ENCODE assay signal across 8 cellular contexts in genomic region chr15:80977627-80978036, GRCh38. TPM values are rescaled to one million over a fixed set of nuclear protein-coding genes. Genes with fewer than 3 reads are reported as not detected.
DNase-seq lines count a peak whose midpoint lies in the region; ATAC-seq, FAIRE-seq and TF ChIP-seq lines count a peak whose summit lies in the region.

No MANE protein-coding gene starts in this region.

- no peak overlapping the region for H3K4me3 ChIP-seq in endothelial cell of umbilical vein (replicated peaks in 1 of 3; ENCODE audit: insufficient read depth in 1 of 3, low read depth in 1 of 3, low read length in 3 of 3)

- ATAC-seq in naive thymus-derived CD8-positive, alpha-beta T cell = peak; percentile 48 to 49
- ATAC-seq in GM18867 (IDR thresholded peaks at IDR 0.05; ENCODE audit: unreplicated experiment) = no peak
- no peak for ATAC-seq in GM21737 (IDR thresholded peaks at IDR 0.05; ENCODE audit: unreplicated experiment)

- no peak overlapping the region for H3K9ac ChIP-seq in endothelial cell of umbilical vein (replicated peaks; ENCODE audit: extremely low read depth, insufficient read depth, low read length)

- H3K4me1 ChIP-seq in endothelial cell of umbilical vein (ENCODE audit: control insufficient read depth, extremely low read depth, insufficient read depth, low read length) = peaks cover 10% of the 10 kb centered on the region

- FAIRE-seq in endothelial cell of umbilical vein (lab: Jason Lieb, UNC) = peak; percentile 61

- H3K36me3 ChIP-seq in endothelial cell of umbilical vein (ENCODE audit: control insufficient read depth in 2 of 2, extremely low read depth in 1 of 2, insufficient read depth in 2 of 2, low read length in 2 of 2) = peaks cover 4 to 6% of the 10 kb centered on the region in 2 experiments

- H3K27me3 ChIP-seq in endothelial cell of umbilical vein (ENCODE audit: control insufficient read depth in 2 of 2, insufficient read depth in 2 of 2, low read length in 2 of 2) = no peaks in the 10 kb centered on the region

- peaks cover 55% of the 10 kb centered on the region for H3K4me1 Mint-ChIP-seq in activated CD4-positive, alpha-beta T cell treated with anti-CD3 and anti-CD28 coated beads, Interleukin-2, amount 10 ng/mL, durations not matched to agents 7 days and 5 days
- peaks cover 24 to 48% (median 42%) of the 10 kb centered on the region in 4 donors for H3K4me1 Mint-ChIP-seq in naive thymus-derived CD8-positive, alpha-beta T cell

- H3K9me1 ChIP-seq in endothelial cell of umbilical vein (replicated peaks; ENCODE audit: control insufficient read depth, extremely low read depth, insufficient read depth, low read length) = no peaks in the 10 kb centered on the region

- H4K20me1 ChIP-seq in endothelial cell of umbilical vein (replicated peaks; ENCODE audit: control insufficient read depth, extremely low read depth, insufficient read depth, low read length) = no peaks in the 10 kb centered on the region

- TF ChIP-seq CTCF in endothelial cell of umbilical vein (IDR thresholded peaks at IDR 0.05; ENCODE audit: extremely low read depth in 1 of 2, insufficient read depth in 1 of 2, low read depth in 1 of 2, low read length in 2 of 2) = peak; percentile 63 to 83

- H3K27ac Mint-ChIP-seq in activated CD4-positive, alpha-beta T cell treated with anti-CD3 and anti-CD28 coated beads, Interleukin-2, amount 10 ng/mL, durations not matched to agents 7 days and 5 days = no peak overlapping the region
- peak overlapping the region in 8 of 10 donors; percentile 29 to 79 (median 63) for H3K27ac Mint-ChIP-seq in naive thymus-derived CD8-positive, alpha-beta T cell

- H3K9me3 Mint-ChIP-seq in activated CD4-positive, alpha-beta T cell treated with anti-CD3 and anti-CD28 coated beads, Interleukin-2, amount 10 ng/mL, durations not matched to agents 7 days and 5 days = no peaks in the 10 kb centered on the region
- no peaks in the 10 kb centered on the region for H3K9me3 Mint-ChIP-seq in naive thymus-derived CD8-positive, alpha-beta T cell

- peaks cover 43% of the 10 kb centered on the region for H3K36me3 Mint-ChIP-seq in activated CD4-positive, alpha-beta T cell treated with anti-CD3 and anti-CD28 coated beads, Interleukin-2, amount 10 ng/mL, durations not matched to agents 7 days and 5 days (ENCODE audit: low read depth)
- H3K36me3 Mint-ChIP-seq in naive thymus-derived CD8-positive, alpha-beta T cell = peaks cover 4 to 65% (median 14%) of the 10 kb centered on the region in 3 donors

- CTCF ChIA-PET in activated CD4-positive, alpha-beta T cell treated with anti-CD3 and anti-CD28 coated beads, Interleukin-2, amount 10 ng/mL, durations not matched to agents 7 days and 5 days (lab: Charles Lee) = interaction anchor here (0.6 to 1.6 kb wide), 5 partner anchors 9 to 288 kb away, joined by 3 to 7 read pairs (median 5); no protein-coding TSS in a partner anchor
- CTCF ChIA-PET in endothelial cell of umbilical vein (lab: Charles Lee) = interaction anchor here (0.7 to 4.6 kb wide), 18 partner anchors 10 to 521 kb away, joined by 3 to 199 read pairs (median 5); no protein-coding TSS in a partner anchor

- no peak overlapping the region for H2AFZ ChIP-seq in endothelial cell of umbilical vein (ENCODE audit: low read depth, low read length)

- no peak overlapping the region for H3K4me2 ChIP-seq in endothelial cell of umbilical vein (ENCODE audit: insufficient read depth, low read length)

- peaks cover 4% of the 10 kb centered on the region for H3K79me2 ChIP-seq in endothelial cell of umbilical vein (ENCODE audit: control insufficient read depth, insufficient read depth, low read length)

- DNase-seq in GM03348 (ENCODE audit: low spot score) (peak; percentile 79), NCI-H1694 (lab: John Stamatoyannopoulos, UW) (peak; percentile 65), endothelial cell of umbilical vein (ENCODE audit: low read depth, low spot score) (peak; percentile 62), 8988T (no peak)
- DNase-seq in activated CD4-positive, alpha-beta T cell treated with anti-CD3 and anti-CD28 coated beads, Interleukin-2, amount 10 ng/mL, durations not matched to agents 7 days and 5 days = peak; percentile 49
- DNase-seq in naive thymus-derived CD8-positive, alpha-beta T cell = peak in 3 of 10 donors; percentile 6 to 32 (median 31)

- no peaks in the 10 kb centered on the region for H3K9me3 ChIP-seq in endothelial cell of umbilical vein (replicated peaks; ENCODE audit: control insufficient read depth, insufficient read depth, low read length)

- no TSS peak for BruUV-seq in endothelial cell of umbilical vein (replicated peaks; lab: Mats Ljungman, UMichigan)

- dilution Hi-C loops in endothelial cell of umbilical vein (cut with MboI; ENCODE audit: extremely low pct_ligation_motif_present, low sequenced_read_pairs) = no loop called here

- no peak overlapping the region for H3K4me3 Mint-ChIP-seq in activated CD4-positive, alpha-beta T cell treated with anti-CD3 and anti-CD28 coated beads, Interleukin-2, amount 10 ng/mL, durations not matched to agents 7 days and 5 days
- H3K4me3 Mint-ChIP-seq in naive thymus-derived CD8-positive, alpha-beta T cell = no peak overlapping the region

- TF ChIP-seq POLR2A in endothelial cell of umbilical vein (IDR thresholded peaks at IDR 0.05; ENCODE audit: low read depth, low read length) = no peak

- POLR2A ChIA-PET in activated CD4-positive, alpha-beta T cell treated with anti-CD3 and anti-CD28 coated beads, Interleukin-2, amount 10 ng/mL, durations not matched to agents 7 days and 5 days (lab: Charles Lee) = no interaction called here
- POLR2A ChIA-PET in endothelial cell of umbilical vein (lab: Charles Lee) = no interaction called here
- POLR2A ChIA-PET in naive thymus-derived CD8-positive, alpha-beta T cell (lab: Charles Lee) = no interaction called here

- no peak overlapping the region for H3K27ac ChIP-seq in endothelial cell of umbilical vein (ENCODE audit: insufficient read depth, low read depth, low read length)

- intact Hi-C loops in endothelial cell of umbilical vein (cut with micrococcal nuclease) = loop anchor here (1.0 kb wide), 3 partner anchors 131 to 289 kb away; no protein-coding TSS in a partner anchor

- no peaks in the 10 kb centered on the region for H3K27me3 Mint-ChIP-seq in activated CD4-positive, alpha-beta T cell treated with anti-CD3 and anti-CD28 coated beads, Interleukin-2, amount 10 ng/mL, durations not matched to agents 7 days and 5 days
- H3K27me3 Mint-ChIP-seq in naive thymus-derived CD8-positive, alpha-beta T cell = no peaks in the 10 kb centered on the region

TF ChIP-seq in endothelial cell of umbilical vein, 7 proteins besides CTCF, POLR2A, EP300 and RAD21:
- TF ChIP-seq POLR2AphosphoS5 (IDR thresholded peaks at IDR 0.05; ENCODE audit: insufficient read depth, low read depth, low read length) (no peak), MAX (IDR thresholded peaks at IDR 0.05; ENCODE audit: insufficient read depth, insufficient read length) (no peak), FOS (IDR thresholded peaks at IDR 0.05; ENCODE audit: borderline replicate concordance, insufficient read depth, low read length) (no peak), MYC (IDR thresholded peaks at IDR 0.05; ENCODE audit: low read depth, low read length) (no peak), JUN (IDR thresholded peaks at IDR 0.05; ENCODE audit: borderline replicate concordance, insufficient read depth, insufficient read length, low read depth) (no peak), EZH2 (IDR thresholded peaks at IDR 0.05; ENCODE audit: borderline replicate concordance, low read depth, low read length, severe bottlenecking) (no peak), GATA2 (IDR thresholded peaks at IDR 0.05; ENCODE audit: insufficient read depth, insufficient read length, low read depth, low read length) (no peak)
TF ChIP-seq in endothelial cell of umbilical vein: peak in this region for 0.

RNA-seq across cellular contexts. Expression of gene MESD, which starts 12.0 kb away (rescaled TPM):
- 10 to 100 TPM; 34.0 to 34.3 TPM for total RNA-seq in activated CD4-positive, alpha-beta T cell treated with anti-CD3 and anti-CD28 coated beads, Interleukin-2, amount 10 ng/mL, durations not matched to agents 7 days and 5 days
- 30.5 and 32.9 TPM in 2 replicates for total RNA-seq in endothelial cell of umbilical vein
- polyA plus RNA-seq in endothelial cell of umbilical vein = 10.2 and 12.8 TPM in 2 replicates
- polyA plus RNA-seq in endothelial cell of umbilical vein (2011; cell fraction: cytosol; rRNA removed) = 17.2 and 18.8 TPM in 2 replicates
- polyA plus RNA-seq in endothelial cell of umbilical vein (2011; cell fraction: nucleus; rRNA removed) = 17.6 and 19.6 TPM in 2 replicates
- 25.5 and 33.0 TPM in 2 replicates for polyA plus RNA-seq in endothelial cell of umbilical vein (2012)
- 12.9 and 13.1 TPM in 2 replicates for polyA minus RNA-seq in endothelial cell of umbilical vein
- 12.8 TPM for polyA minus RNA-seq in endothelial cell of umbilical vein (2011; cell fraction: cytosol; rRNA and poly(A)+ RNA removed)
- polyA minus RNA-seq in endothelial cell of umbilical vein (2011; cell fraction: nucleus; rRNA and poly(A)+ RNA removed) = 13.8 and 15.9 TPM in 2 replicates
- 10 to 100 TPM; 30.5 to 30.7 TPM for total RNA-seq in naive thymus-derived CD8-positive, alpha-beta T cell
- polyA plus RNA-seq in naive thymus-derived CD8-positive, alpha-beta T cell = 10 to 100 TPM; 21.3 to 30.7 (median 22.5) TPM

RNA-seq across cellular contexts. Expression of gene TLNRD1, which starts 23.1 kb away (rescaled TPM):
- total RNA-seq in activated CD4-positive, alpha-beta T cell treated with anti-CD3 and anti-CD28 coated beads, Interleukin-2, amount 10 ng/mL, durations not matched to agents 7 days and 5 days = 10 to 100 TPM; 28.6 to 34.2 TPM
- total RNA-seq in endothelial cell of umbilical vein = 33.0 and 33.2 TPM in 2 replicates
- 17.8 and 21.7 TPM in 2 replicates for polyA plus RNA-seq in endothelial cell of umbilical vein
- 10.2 and 14.1 TPM in 2 replicates for polyA plus RNA-seq in endothelial cell of umbilical vein (2011; cell fraction: cytosol; rRNA removed)
- polyA plus RNA-seq in endothelial cell of umbilical vein (2011; cell fraction: nucleus; rRNA removed) = 6.6 and 7.0 TPM in 2 replicates
- polyA plus RNA-seq in endothelial cell of umbilical vein (2012) = 11.4 and 12.9 TPM in 2 replicates
- 8.3 and 11.1 TPM in 2 replicates for polyA minus RNA-seq in endothelial cell of umbilical vein
- polyA minus RNA-seq in endothelial cell of umbilical vein (2011; cell fraction: cytosol; rRNA and poly(A)+ RNA removed) = 14.3 TPM
- 10.1 and 13.9 TPM in 2 replicates for polyA minus RNA-seq in endothelial cell of umbilical vein (2011; cell fraction: nucleus; rRNA and poly(A)+ RNA removed)
- total RNA-seq in naive thymus-derived CD8-positive, alpha-beta T cell = 10 to 100 TPM; 19.2 to 19.6 TPM
- 1 to 10 TPM; 2.2 to 2.9 (median 2.8) TPM for polyA plus RNA-seq in naive thymus-derived CD8-positive, alpha-beta T cell

Comparison
In these comparisons a context has a peak if more than half of its experiments do, and no peak if none do; other contexts are left out.
1. ATAC-seq: peak in naive thymus-derived CD8-positive, alpha-beta T cell (2 of 2); none in GM18867 (single experiment) and GM21737 (single experiment).